9 cellular contexts compared by ENCODE assay signal in genomic region chr2:95345066-95345414, GRCh38. TPM values are rescaled to one million over a fixed set of nuclear protein-coding genes. Genes with fewer than 3 reads are reported as not detected.
DNase-seq lines count a peak whose midpoint lies in the region; ATAC-seq and TF ChIP-seq lines count a peak whose summit lies in the region.
"Had no signal": no experiment of that assay in that cellular context is flagged by ENCODE, and none has a peak within 500 bp of the region (broad histone marks: within the 10 kb centered on the region; RNA-seq: fewer than 3 reads in every experiment).

No MANE protein-coding gene starts in this region.

- H3K4me1 ChIP-seq in tibial artery, result peaks cover 0 to 18% (median 14%) of the 10 kb centered on the region in 4 donors

- H3K4me1 Mint-ChIP-seq in activated naive CD4-positive, alpha-beta T cell treated with anti-CD3 and anti-CD28 coated beads, Interleukin-2, amount 10 ng/mL, durations not matched to agents 7 days and 5 days, result peaks cover 7% of the 10 kb centered on the region

- no peak overlapping the region for H3K27ac Mint-ChIP-seq in activated naive CD4-positive, alpha-beta T cell treated with anti-CD3 and anti-CD28 coated beads, Interleukin-2, amount 10 ng/mL, durations not matched to agents 7 days and 5 days
- H3K27ac Mint-ChIP-seq: CD4-positive, CD25-positive, alpha-beta regulatory T cell had no signal

- H3K4me3 ChIP-seq in astrocyte of the spinal cord (ENCODE audit: low read depth, low read length) (peak overlapping the region; percentile 48), tibial artery (peak overlapping the region; percentile 67 to 76)

- no peaks in the 10 kb centered on the region for H3K9me3 Mint-ChIP-seq in activated naive CD4-positive, alpha-beta T cell treated with anti-CD3 and anti-CD28 coated beads, Interleukin-2, amount 10 ng/mL, durations not matched to agents 7 days and 5 days

- H3K27me3 ChIP-seq in tibial artery, result peaks cover 0 to 7% of the 10 kb centered on the region in 2 donors

- H3K36me3 ChIP-seq in tibial artery, result no peaks in the 10 kb centered on the region

- peak overlapping the region; percentile 72 to 76 for H3K27ac ChIP-seq in tibial artery

- H3K4me3 Mint-ChIP-seq in activated naive CD4-positive, alpha-beta T cell treated with anti-CD3 and anti-CD28 coated beads, Interleukin-2, amount 10 ng/mL, durations not matched to agents 7 days and 5 days, result peak overlapping the region; percentile 50

- TF ChIP-seq CTCF in astrocyte of the spinal cord (IDR thresholded peaks at IDR 0.05; ENCODE audit: low read depth, low read length) (no peak), tibial artery (IDR thresholded peaks at IDR 0.05) (no peak)

- no peaks in the 10 kb centered on the region for H3K9me3 ChIP-seq in tibial artery

- intact Hi-C loops in tibial artery (cut with DNase I; ENCODE audit: low total_unique reads), result loop anchor here (5.0 kb wide), 1 partner anchor 57 kb away; the partner anchor contains the start of gene FAHD2A

- CTCF ChIA-PET in activated naive CD4-positive, alpha-beta T cell treated with anti-CD3 and anti-CD28 coated beads, Interleukin-2, amount 10 ng/mL, durations not matched to agents 7 days and 5 days (lab: Charles Lee), result interaction anchor here (0.6 to 2.3 kb wide), 10 partner anchors 8 to 322 kb away, joined by 3 to 7 read pairs (median 4); partner anchors contain the start of gene MAL

- H3K27me3 Mint-ChIP-seq in activated naive CD4-positive, alpha-beta T cell treated with anti-CD3 and anti-CD28 coated beads, Interleukin-2, amount 10 ng/mL, durations not matched to agents 7 days and 5 days, result peaks cover 83% of the 10 kb centered on the region

- no peaks in the 10 kb centered on the region for H3K36me3 Mint-ChIP-seq in activated naive CD4-positive, alpha-beta T cell treated with anti-CD3 and anti-CD28 coated beads, Interleukin-2, amount 10 ng/mL, durations not matched to agents 7 days and 5 days
- H3K36me3 Mint-ChIP-seq: CD4-positive, CD25-positive, alpha-beta regulatory T cell had no signal

- in situ Hi-C loops in astrocyte of the spinal cord (cut with HindIII; ENCODE audit: low sequenced_read_pairs), result no loop called here

- ATAC-seq in left lobe of liver, result no peak
- ATAC-seq in HG03175 (IDR thresholded peaks at IDR 0.05; ENCODE audit: unreplicated experiment), result no peak
- no peak for ATAC-seq in GM21367 (IDR thresholded peaks at IDR 0.05; ENCODE audit: unreplicated experiment)

- DNase-seq in activated naive CD4-positive, alpha-beta T cell treated with anti-CD3 and anti-CD28 coated beads, Interleukin-2, amount 10 ng/mL, durations not matched to agents 7 days and 5 days, result no peak
- DNase-seq in activated naive CD4-positive, alpha-beta T cell (lab: John Stamatoyannopoulos, UW), result no peak
- DNase-seq in astrocyte of the spinal cord (ENCODE audit: low read depth, low spot score) (no peak), left lobe of liver (ENCODE audit: low spot score) (peak; percentile 44), tibial artery (peak in 1 of 2 donors; percentile 18)
- DNase-seq in stimulated activated naive CD4-positive, alpha-beta T cell treated with Interleukin-2 at 50 U/mL for 16 hours (lab: John Stamatoyannopoulos, UW), result no peak

RNA-seq across cellular contexts. Expression of gene KCNIP3, which starts 47.9 kb away (rescaled TPM):
- total RNA-seq in left lobe of liver, result 1.6 TPM
- total RNA-seq: CD4-positive, CD25-positive, alpha-beta regulatory T cell had no signal

RNA-seq across cellular contexts. Expression of gene FAHD2A, which starts 57.5 kb away (rescaled TPM):
- 75.2 TPM for total RNA-seq in left lobe of liver
